In the genomic region with DNA sequence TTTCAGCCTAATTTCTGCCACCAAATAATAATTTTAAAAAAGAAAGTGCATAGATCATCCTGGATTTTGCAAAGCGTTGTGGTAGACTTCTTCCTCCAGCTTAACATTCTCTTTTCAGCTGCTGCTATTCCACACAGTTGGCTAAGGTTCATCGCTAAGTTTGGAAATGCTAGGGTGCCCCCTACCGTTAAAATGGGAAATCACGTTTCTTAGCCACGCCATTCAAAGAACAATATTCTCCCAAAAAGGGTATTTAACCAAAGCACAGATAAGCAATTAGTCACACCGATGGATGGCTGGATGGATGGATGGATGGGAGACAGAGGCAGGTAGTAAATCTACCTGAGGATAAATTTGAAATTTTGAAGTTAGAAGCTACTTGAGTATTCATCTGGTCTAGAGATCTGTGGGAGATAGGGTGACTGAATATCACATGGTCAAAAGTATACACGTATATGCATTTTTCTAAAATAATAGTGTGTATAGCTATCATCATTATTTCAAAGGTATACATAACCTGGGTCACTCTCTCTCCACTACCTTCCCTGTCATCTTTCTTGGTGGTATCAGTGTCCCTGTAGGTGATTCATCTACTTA, we compare ENCODE assay signal across 9 cellular contexts.
DNase-seq lines count a peak whose midpoint lies in the region; ATAC-seq and TF ChIP-seq lines count a peak whose summit lies in the region.
"Had no signal": no experiment of that assay in that cellular context is flagged by ENCODE, and none has a peak within 500 bp of the region (broad histone marks: within the 10 kb centered on the region; RNA-seq: fewer than 3 reads in every experiment).

No MANE protein-coding gene starts in this region.

- H3K9me3 ChIP-seq in prostate gland, result no peaks in the 10 kb centered on the region

- DNase-seq in DMS53 treated with DMSO at 0.1 percent for 48 hours (lab: John Stamatoyannopoulos, UW; ENCODE audit: unreplicated experiment), result peak; percentile 13
- DNase-seq in NCI-H748 (lab: John Stamatoyannopoulos, UW; ENCODE audit: unreplicated experiment), result peak; percentile 70
- peak; percentile 22 for DNase-seq in activated naive CD4-positive, alpha-beta T cell treated with Interleukin-2 at 50 U/mL for 16 hours
- peak; percentile 52 for DNase-seq in glomerular visceral epithelial cell (ENCODE audit: extremely low spot score)
- peak; percentile 30 for DNase-seq in prostate gland (ENCODE audit: low spot score)
- DNase-seq: activated naive CD8-positive, alpha-beta T cell treated with anti-CD3 and anti-CD28 coated beads, Interleukin-2, amount 10 ng/mL, durations not matched to agents 7 days and 5 days had no signal

- WGBS in prostate gland, result 9% methylated on average over 7 of the region's 7 CpGs

- no peak overlapping the region for H3K27ac ChIP-seq in prostate gland

- ATAC-seq in GM19372 (IDR thresholded peaks at IDR 0.05; ENCODE audit: low read depth, unreplicated experiment) (peak; percentile 80), HG03378 (IDR thresholded peaks at IDR 0.05; ENCODE audit: unreplicated experiment) (peak; percentile 90), GM21737 (IDR thresholded peaks at IDR 0.05; ENCODE audit: unreplicated experiment) (no peak)

- no peaks in the 10 kb centered on the region for H3K36me3 ChIP-seq in prostate gland

- peak; percentile 27 to 74 (median 64) for TF ChIP-seq CTCF in prostate gland (IDR thresholded peaks at IDR 0.05)

- no peaks in the 10 kb centered on the region for H3K4me1 ChIP-seq in prostate gland (replicated peaks)

- no peak overlapping the region for H3K4me3 ChIP-seq in prostate gland

- TF ChIP-seq POLR2A in prostate gland (IDR thresholded peaks at IDR 0.05), result no peak

- no peaks in the 10 kb centered on the region for H3K27me3 ChIP-seq in prostate gland (replicated peaks; ENCODE audit: insufficient read depth)

- intact Hi-C loops in prostate gland (cut with DNase I), result loop anchor here (10.0 kb wide), 2 partner anchors 522 to 802 kb away; no protein-coding TSS in a partner anchor

Comparison
In these comparisons a context has a peak if more than half of its experiments do, and no peak if none do; other contexts are left out.
1. DNase-seq: peak in every context shown above with its lines; median percentile 70 in NCI-H748; 52 in glomerular visceral epithelial cell; 30 in prostate gland; 22 in activated naive CD4-positive, alpha-beta T cell treated with Interleukin-2 at 50 U/mL for 16 hours; 13 in DMS53 treated with DMSO at 0.1 percent for 48 hours.